In genomic region chr9:76394896-76395244, GRCh38 we compare ENCODE assay signal across 8 cellular contexts. TPM values are rescaled to one million over a fixed set of nuclear protein-coding genes. Genes with fewer than 3 reads are reported as not detected.
DNase-seq lines count a peak whose midpoint lies in the region; ATAC-seq and TF ChIP-seq lines count a peak whose summit lies in the region.

No MANE protein-coding gene starts in this region.

- H3K4me1 Mint-ChIP-seq in activated T-helper 17 cell treated with anti-CD3 and anti-CD28 coated beads, Interleukin-2, amount 50 U/mL, for 72 hours: peaks cover 15% of the 10 kb centered on the region
- H3K4me1 Mint-ChIP-seq in osteocyte (ENCODE audit: unreplicated experiment): peaks cover 24% of the 10 kb centered on the region

- H3K36me3 Mint-ChIP-seq in activated T-helper 17 cell treated with anti-CD3 and anti-CD28 coated beads, Interleukin-2, amount 50 U/mL, for 72 hours (ENCODE audit: low read depth): peaks cover 28% of the 10 kb centered on the region
- H3K36me3 Mint-ChIP-seq in osteocyte (ENCODE audit: unreplicated experiment): peaks cover 8% of the 10 kb centered on the region

- no peaks in the 10 kb centered on the region for H3K27me3 Mint-ChIP-seq in activated T-helper 17 cell treated with anti-CD3 and anti-CD28 coated beads, Interleukin-2, amount 50 U/mL, for 72 hours
- no peaks in the 10 kb centered on the region for H3K27me3 Mint-ChIP-seq in osteocyte (ENCODE audit: unreplicated experiment)

- peak; percentile 59 for DNase-seq in COLO668 (lab: John Stamatoyannopoulos, UW; ENCODE audit: unreplicated experiment)
- DNase-seq in NOMO-1 treated with dmso at 0.1 percent for 144 hours (lab: John Stamatoyannopoulos, UW; ENCODE audit: unreplicated experiment): peak; percentile 44
- DNase-seq in globus pallidus (ENCODE audit: low spot score): peak; percentile 64
- no peak for DNase-seq in osteocyte (ENCODE audit: extremely low spot score, unreplicated experiment)
- DNase-seq in DMS 273 treated with DMSO at 0.1 percent for 48 hours (lab: John Stamatoyannopoulos, UW): no peak

- no peaks in the 10 kb centered on the region for H3K9me3 Mint-ChIP-seq in activated T-helper 17 cell treated with anti-CD3 and anti-CD28 coated beads, Interleukin-2, amount 50 U/mL, for 72 hours
- H3K9me3 Mint-ChIP-seq in osteocyte (ENCODE audit: unreplicated experiment): no peaks in the 10 kb centered on the region

- H3K4me3 Mint-ChIP-seq in activated T-helper 17 cell treated with anti-CD3 and anti-CD28 coated beads, Interleukin-2, amount 50 U/mL, for 72 hours: peak overlapping the region; percentile 98
- H3K4me3 Mint-ChIP-seq in osteocyte (ENCODE audit: unreplicated experiment): peak overlapping the region; percentile 97

- peak; percentile 48 for ATAC-seq in GM19452 (IDR thresholded peaks at IDR 0.05; ENCODE audit: unreplicated experiment)
- peak; percentile 47 for ATAC-seq in HG03520 (IDR thresholded peaks at IDR 0.05; ENCODE audit: unreplicated experiment)
- peak; percentile 72 for ATAC-seq in activated T-helper 17 cell treated with anti-CD3 and anti-CD28 coated beads, Interleukin-2, amount 50 U/mL, for 72 hours (replicated peaks)

- peak overlapping the region; percentile 98 for H3K27ac Mint-ChIP-seq in activated T-helper 17 cell treated with anti-CD3 and anti-CD28 coated beads, Interleukin-2, amount 50 U/mL, for 72 hours
- H3K27ac Mint-ChIP-seq in osteocyte (ENCODE audit: unreplicated experiment): peak overlapping the region; percentile 97

- no peak for TF ChIP-seq CTCF in osteocyte (IDR thresholded peaks at IDR 0.05)

RNA-seq across cellular contexts. Expression of gene RFK, which starts 0.6 kb away (rescaled TPM):
- 10 to 100 TPM in 1 of 2 donors, 1 to 10 TPM in 1; 7.9 to 16.8 TPM for total RNA-seq in activated T-helper 17 cell treated with anti-CD3 and anti-CD28 coated beads, Interleukin-2, amount 50 U/mL, for 72 hours
- 15.0 and 16.6 TPM in 2 replicates for total RNA-seq in osteocyte

Comparison
In these comparisons a context has a peak if more than half of its experiments do, and no peak if none do; other contexts are left out.
1. DNase-seq: peak in COLO668 (single experiment), NOMO-1 treated with dmso at 0.1 percent for 144 hours (single experiment) and globus pallidus (single experiment); none in osteocyte (single experiment) and DMS 273 treated with DMSO at 0.1 percent for 48 hours (single experiment).
2. Peak in every context shown above with its lines, with median percentiles within 50 percentile points of each other: ATAC-seq.